In the genomic region with DNA sequence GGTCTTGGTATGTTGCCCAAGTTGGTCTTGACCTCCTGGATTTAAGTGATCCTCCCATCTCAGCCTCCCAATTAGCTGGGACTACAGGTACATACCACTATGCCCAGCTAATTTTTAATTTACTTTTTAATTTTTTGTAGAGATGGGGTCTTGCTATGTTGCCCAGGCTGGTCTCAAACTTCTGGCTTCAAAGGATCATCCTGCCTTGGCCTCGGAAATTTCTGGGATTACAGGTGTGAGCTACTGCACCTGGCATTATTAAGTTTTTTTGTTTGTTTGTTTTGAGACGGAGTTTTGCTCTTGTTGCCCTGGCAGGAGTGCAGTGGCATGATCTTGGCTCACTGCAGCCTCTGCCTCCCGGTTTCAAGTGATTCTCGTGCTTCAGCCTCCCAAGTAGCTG, we compare ENCODE assay signal across 8 cellular contexts.
DNase-seq lines count a peak whose midpoint lies in the region; ATAC-seq, FAIRE-seq and TF ChIP-seq lines count a peak whose summit lies in the region.
"Not testable (repeated sequence)": the region's sequence is repeated elsewhere in the genome, so short reads cannot be mapped to it uniquely, and the experiment has no call there.

No MANE protein-coding gene starts in this region.

- TF ChIP-seq RAD21 in IMR-90 (IDR thresholded peaks at IDR 0.05; ENCODE audit: low read length); HepG2 (CRISPR knock-in tag; IDR thresholded peaks at IDR 0.05): not testable (repeated sequence)

- POLR2A ChIA-PET in IMR-90 (lab: Charles Lee; ENCODE audit: unreplicated experiment); RWPE1 (lab: Yijun Ruan, JAX; ENCODE audit: low non-redundant PET): not testable (repeated sequence)
- POLR2A ChIA-PET in HepG2 (lab: Yijun Ruan, JAX): interaction anchor here (0.7 to 4.5 kb wide), 9 partner anchors 9 to 239 kb away, joined by 3 to 82 read pairs (median 6); a partner anchor contains a TSS

- H3K14ac ChIP-seq in IMR-90 (replicated peaks; ENCODE audit: low read depth, low read length): not testable (repeated sequence)

- not testable (repeated sequence) for H2AK9ac ChIP-seq in IMR-90 (replicated peaks; ENCODE audit: low read depth, low read length, poor library complexity)

- H3K4ac ChIP-seq in IMR-90 (ENCODE audit: low read depth, low read length): peak overlapping the region; percentile 62; the same call in 1 of the 2 replicates

- ATAC-seq in IMR-90 (ENCODE audit: low read depth); HepG2; mucosa of descending colon: not testable (repeated sequence)

- H3K79me1 ChIP-seq in IMR-90 (ENCODE audit: low read depth in 1 of 2, low read length in 2 of 2): not testable (repeated sequence)

- not testable (repeated sequence) for H3K79me2 ChIP-seq in mammary epithelial cell (ENCODE audit: insufficient read depth, low read length); HepG2 (ENCODE audit: insufficient read depth, low read length)

- not testable (repeated sequence) for H3K23ac ChIP-seq in IMR-90 (ENCODE audit: low read depth, low read length)

- H3K9me1 ChIP-seq in IMR-90 (ENCODE audit: insufficient read depth, low read length): not testable (repeated sequence)

- not testable (repeated sequence) for TF ChIP-seq POLR2A in IMR-90 (IDR thresholded peaks at IDR 0.05; ENCODE audit: low read depth, low read length); HepG2 (IDR thresholded peaks at IDR 0.05; ENCODE audit: insufficient read depth in 1 of 2, low read depth in 2 of 2, low read length in 2 of 2); suprapubic skin (IDR thresholded peaks at IDR 0.05)

- not testable (repeated sequence) for H3K4me2 ChIP-seq in IMR-90 (ENCODE audit: low read depth, low read length); mammary epithelial cell (ENCODE audit: insufficient read depth, low read depth, low read length)
- H3K4me2 ChIP-seq in HepG2 (ENCODE audit: low read depth, low read length): 0 out of 2 replicates have a peak overlapping the region, but pooled peaks have one; percentile 3

- not testable (repeated sequence) for H2BK15ac ChIP-seq in IMR-90 (ENCODE audit: low read depth, low read length)

- H2BK20ac ChIP-seq in IMR-90 (ENCODE audit: low read depth, low read length): not testable (repeated sequence)

- H3K27me3 ChIP-seq in IMR-90 (ENCODE audit: control insufficient read depth, insufficient read depth, low read length); mammary epithelial cell (ENCODE audit: insufficient read depth, low read length); HepG2 (ENCODE audit: control insufficient read depth in 1 of 2, insufficient read depth in 2 of 2, low read length in 2 of 2); suprapubic skin: not testable (repeated sequence)

- not testable (repeated sequence) for H3K36me3 ChIP-seq in IMR-90 (ENCODE audit: control insufficient read depth, insufficient read depth, low read length); mammary epithelial cell (ENCODE audit: insufficient read depth, low read length); HepG2 (replicated peaks in 1 of 2; ENCODE audit: control insufficient read depth in 1 of 2, insufficient read depth in 2 of 2, low read length in 2 of 2); mucosa of descending colon (ENCODE audit: low read depth); suprapubic skin

- not testable (repeated sequence) for H4K20me1 ChIP-seq in IMR-90 (ENCODE audit: insufficient read depth, low read length); mammary epithelial cell (ENCODE audit: insufficient read depth, low read length); HepG2 (ENCODE audit: insufficient read depth, low read length)

- peak overlapping the region; percentile 78 for H2AK5ac ChIP-seq in IMR-90 (ENCODE audit: low read depth, low read length)

- not testable (repeated sequence) for H2AFZ ChIP-seq in IMR-90 (replicated peaks; ENCODE audit: low read length, poor library complexity); mammary epithelial cell (ENCODE audit: low read depth, low read length); HepG2 (ENCODE audit: low read length)

- intact Hi-C loops in IMR-90 (cut with micrococcal nuclease); HepG2 (cut with micrococcal nuclease; ENCODE audit: unreplicated experiment); mucosa of descending colon (cut with DNase I, micrococcal nuclease): not testable (repeated sequence)
- intact Hi-C loops in mammary epithelial cell (cut with micrococcal nuclease): loop anchor here (5.0 kb wide), 1 partner anchor 99 kb away; no protein-coding TSS in a partner anchor

- H4K8ac ChIP-seq in IMR-90 (ENCODE audit: low read depth in 2 of 2, low read length in 2 of 2): not testable (repeated sequence)

- H3K9ac ChIP-seq in IMR-90 (ENCODE audit: low read depth, low read length); mammary epithelial cell (ENCODE audit: insufficient read depth, low read length): not testable (repeated sequence)
- H3K9ac ChIP-seq in HepG2 (ENCODE audit: insufficient read depth, low read depth, low read length): peak overlapping the region; percentile 44; the same call in 1 of the 2 replicates

- not testable (repeated sequence) for BruUV-seq in IMR-90 (replicated peaks; lab: Mats Ljungman, UMichigan); mammary epithelial cell (replicated peaks; lab: Mats Ljungman, UMichigan); HepG2 (replicated peaks; lab: Mats Ljungman, UMichigan)

- H3K18ac ChIP-seq in IMR-90 (ENCODE audit: low read depth, low read length): not testable (repeated sequence)

- TF ChIP-seq EP300 in HepG2 (IDR thresholded peaks at IDR 0.05; ENCODE audit: low read depth in 2 of 2, low read length in 2 of 2); HepG2 (CRISPR knock-in tag; IDR thresholded peaks at IDR 0.05; ENCODE audit: borderline replicate concordance); suprapubic skin (IDR thresholded peaks at IDR 0.05): not testable (repeated sequence)

- in situ Hi-C loops in IMR-90 (cut with MboI; ENCODE audit: low sequenced_read_pairs); mammary epithelial cell (cut with MboI; ENCODE audit: low sequenced_read_pairs in 2 of 2); HepG2 (cut with HindIII; ENCODE audit: extremely low pct_ligation_motif_present, low pct_unique_long_range_greater_than_20kb): not testable (repeated sequence)

- H4K5ac ChIP-seq in IMR-90 (ENCODE audit: low read depth, low read length): not testable (repeated sequence)

- not testable (repeated sequence) for DNase-seq in IMR-90; RWPE1 (ENCODE audit: low spot score); mammary epithelial cell; HepG2 (ENCODE audit: low spot score)
- peak; percentile 14 for DNase-seq in activated effector memory CD4-positive, alpha-beta T cell treated with anti-CD3 and anti-CD28 coated beads, Interleukin-2, amount 50 U/mL, for 16 hours
- peak; percentile 9 for DNase-seq in islet precursor cell
- DNase-seq in mucosa of descending colon: peak in 2 of 3 donors; percentile 10 to 11
- peak; percentile 8 to 24 for DNase-seq in suprapubic skin (ENCODE audit: low spot score in 2 of 2)

- WGBS in IMR-90 (ENCODE audit: extremely low coverage in 2 of 2, insufficient read length in 1 of 2), 2 experiments: no CpG with 5 or more reads among the region's 4 CpGs
- WGBS in mammary epithelial cell (ENCODE audit: low coverage, missing lambda C conversion rate): 93% methylated on average over 4 of the region's 4 CpGs
- 67% methylated on average over 4 of the region's 4 CpGs for WGBS in HepG2 (ENCODE audit: low lambda C conversion rate)
- WGBS in suprapubic skin: 81% methylated on average over 4 of the region's 4 CpGs

- not testable (repeated sequence) for H3K4me3 ChIP-seq in IMR-90 (ENCODE audit: insufficient read depth, low read depth, low read length); mammary epithelial cell (replicated peaks in 1 of 3; ENCODE audit: insufficient read depth in 1 of 3, low read depth in 2 of 3, low read length in 3 of 3); HepG2 (replicated peaks in 1 of 3; ENCODE audit: insufficient read depth in 1 of 3, low read depth in 2 of 3, low read length in 3 of 3); mucosa of descending colon; suprapubic skin

- FAIRE-seq in HepG2 (lab: Jason Lieb, UNC): not testable (repeated sequence)

- H3K9me3 ChIP-seq in IMR-90 (ENCODE audit: control insufficient read depth, insufficient read depth, low read length); mammary epithelial cell (replicated peaks; ENCODE audit: insufficient read depth, low read length); HepG2 (ENCODE audit: low read length); mucosa of descending colon; suprapubic skin: not testable (repeated sequence)

- dilution Hi-C loops in IMR-90 (cut with HindIII; ENCODE audit: low sequenced_read_pairs, unreplicated experiment); mammary epithelial cell (cut with HindIII; ENCODE audit: low sequenced_read_pairs): not testable (repeated sequence)

- H2BK5ac ChIP-seq in IMR-90 (ENCODE audit: low read depth, low read length, poor library complexity, severe bottlenecking): not testable (repeated sequence)

- H3K27ac ChIP-seq in IMR-90 (ENCODE audit: insufficient read depth, low read length); suprapubic skin: not testable (repeated sequence)
- H3K27ac ChIP-seq in RWPE1: peak overlapping the region; percentile 91
- H3K27ac ChIP-seq in mammary epithelial cell (ENCODE audit: insufficient read depth, low read depth, low read length): peak overlapping the region; percentile 79
- peak overlapping the region; percentile 73 for H3K27ac ChIP-seq in HepG2 (ENCODE audit: extremely low read length, insufficient read depth, low read length)

- TF ChIP-seq CTCF in IMR-90 (conservative IDR thresholded peaks at IDR 0.05; ENCODE audit: low read depth, low read length); RWPE1 (conservative IDR thresholded peaks at IDR 0.05; ENCODE audit: low read depth); mammary epithelial cell (conservative IDR thresholded peaks at IDR 0.05 in 1 of 2, IDR thresholded peaks at IDR 0.05 in 1 of 2; ENCODE audit: extremely low read depth in 1 of 2, insufficient read depth in 1 of 2, low read depth in 1 of 2, low read length in 2 of 2); HepG2 (CRISPR knock-in tag; IDR thresholded peaks at IDR 0.05); mucosa of descending colon (IDR thresholded peaks at IDR 0.05); suprapubic skin (IDR thresholded peaks at IDR 0.05): not testable (repeated sequence)

- H3K4me1 ChIP-seq in IMR-90 (ENCODE audit: control insufficient read depth, insufficient read depth, low read length); mucosa of descending colon (ENCODE audit: low read depth); suprapubic skin: not testable (repeated sequence)
- H3K4me1 ChIP-seq in mammary epithelial cell (ENCODE audit: insufficient read depth, low read length) (peaks cover 34% of the 10 kb centered on the region), HepG2 (ENCODE audit: insufficient read depth, low read length) (peaks cover 74% of the 10 kb centered on the region)

- H4K91ac ChIP-seq in IMR-90 (ENCODE audit: insufficient read depth, low read depth, low read length): not testable (repeated sequence)

- H3K56ac ChIP-seq in IMR-90 (ENCODE audit: extremely low read depth, insufficient read depth, low read length): not testable (repeated sequence)

- CTCF ChIA-PET in IMR-90 (lab: Yijun Ruan, JAX) (interaction anchor here (0.6 kb wide), 1 partner anchor 169 kb away, joined by 3 read pairs; no protein-coding TSS in a partner anchor), RWPE1 (lab: Yijun Ruan, JAX) (interaction anchor here (0.6 to 1.7 kb wide), 3 partner anchors 10 to 171 kb away, joined by 3 to 6 read pairs (median 5); no protein-coding TSS in a partner anchor)
- CTCF ChIA-PET in mammary epithelial cell (lab: Charles Lee; ENCODE audit: low non-redundant PET); HepG2 (lab: Yijun Ruan, JAX; ENCODE audit: low intra/inter-chr PET ratio, low total read pairs): not testable (repeated sequence)

- H2BK120ac ChIP-seq in IMR-90 (ENCODE audit: low read depth, low read length): peak overlapping the region; percentile 13; the same call in 1 of the 2 replicates
